Comparison of ENCODE assay signal across 25 cellular contexts in genomic region chr2:240803191-240803590, GRCh38. TPM values are rescaled to one million over a fixed set of nuclear protein-coding genes. Genes with fewer than 3 reads are reported as not detected.
"Had no signal": no experiment of that assay in that cellular context is flagged by ENCODE, and none has a peak within 500 bp of the region (broad histone marks: within the 10 kb centered on the region; RNA-seq: fewer than 3 reads in every experiment).

No MANE protein-coding gene starts in this region.

- DNase-seq: effector CD4-positive, alpha-beta T cell; endodermal cell; foreskin fibroblast; gastrocnemius medialis; hippocampal formation; immature natural killer cell; mucosa of descending colon; naive B cell; right cardiac atrium; sigmoid colon; stimulated activated CD4-positive, alpha-beta T cell treated with anti-CD3 and anti-CD28 coated beads, Interleukin-2, amount 100 ng/mL, for 24 hours; stimulated activated CD4-positive, alpha-beta T cell treated with anti-CD3 and anti-CD28 coated beads, Interleukin-4, amount 100 ng/mL, for 24 hours; stimulated activated naive CD4-positive, alpha-beta T cell treated with Interleukin-2 at 50 U/mL for 16 hours; stomach; thyroid gland; trophoblast cell had no signal

- H3K4me3 Mint-ChIP-seq: endodermal cell; immature natural killer cell; memory B cell; mesothelial cell of epicardium; naive B cell; nephron; neural progenitor cell; stimulated activated effector memory CD8-positive, alpha-beta T cell treated with anti-CD3 and anti-CD28 coated beads, Interleukin-12 subunit alpha, Interleukin-12 subunit beta, amount 100 ng/mL, for 72 hours had no signal

- H3K36me3 Mint-ChIP-seq: immature natural killer cell; naive B cell; neural progenitor cell; stimulated activated effector memory CD8-positive, alpha-beta T cell treated with anti-CD3 and anti-CD28 coated beads, Interleukin-12 subunit alpha, Interleukin-12 subunit beta, amount 100 ng/mL, for 72 hours had no signal

- ATAC-seq: esophagus mucosa; gastrocnemius medialis; mucosa of descending colon; right cardiac atrium; stimulated activated effector memory CD8-positive, alpha-beta T cell treated with anti-CD3 and anti-CD28 coated beads, Interleukin-12 subunit alpha, Interleukin-12 subunit beta, amount 100 ng/mL, for 72 hours had no signal

- H3K4me1 Mint-ChIP-seq: endodermal cell; immature natural killer cell; memory B cell; naive B cell; stimulated activated effector memory CD8-positive, alpha-beta T cell treated with anti-CD3 and anti-CD28 coated beads, Interleukin-12 subunit alpha, Interleukin-12 subunit beta, amount 100 ng/mL, for 72 hours had no signal

- H3K27ac Mint-ChIP-seq: endodermal cell; immature natural killer cell; memory B cell; mesothelial cell of epicardium; naive B cell; nephron; neural progenitor cell; stimulated activated effector memory CD8-positive, alpha-beta T cell treated with anti-CD3 and anti-CD28 coated beads, Interleukin-12 subunit alpha, Interleukin-12 subunit beta, amount 100 ng/mL, for 72 hours had no signal

- H3K9me3 Mint-ChIP-seq: endodermal cell; stimulated activated effector memory CD8-positive, alpha-beta T cell treated with anti-CD3 and anti-CD28 coated beads, Interleukin-12 subunit alpha, Interleukin-12 subunit beta, amount 100 ng/mL, for 72 hours had no signal

RNA-seq across cellular contexts. Expression of gene KIF1A, which starts 16.8 kb away (rescaled TPM):
- total RNA-seq: osteoblast, subcutaneous adipose tissue had no signal
- polyA plus RNA-seq: immature natural killer cell, keratinocyte had no signal
